In the genomic region with DNA sequence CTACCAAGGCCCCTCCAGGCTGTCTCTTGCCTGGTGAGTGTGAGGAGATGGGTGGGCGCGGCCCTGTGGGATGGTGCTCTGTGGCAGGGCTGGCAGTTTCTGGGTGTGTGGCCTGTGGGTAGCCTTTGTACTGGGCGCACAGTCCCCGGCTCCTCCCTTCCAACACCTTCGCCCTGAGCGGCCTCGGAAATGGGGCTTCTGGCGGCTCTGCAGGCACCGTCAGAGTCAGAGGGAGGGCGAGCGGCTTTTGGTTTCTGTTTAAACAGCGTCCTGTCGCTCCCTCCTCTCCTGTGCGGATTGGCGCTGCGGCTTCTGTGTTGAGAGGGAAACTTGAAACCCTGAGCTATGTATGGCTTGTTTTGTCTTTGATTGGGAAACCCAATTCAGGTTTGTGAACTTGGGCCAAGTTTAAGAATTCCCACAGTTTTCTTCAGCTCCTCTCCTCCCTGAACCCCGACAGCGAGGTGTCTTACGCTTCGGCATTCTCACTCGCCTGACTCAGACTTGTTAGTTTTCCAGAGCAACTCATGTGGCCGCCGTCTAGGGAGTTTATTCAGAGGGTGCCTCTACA, we compare ENCODE assay signal across 8 cellular contexts. TPM values are rescaled to one million over a fixed set of nuclear protein-coding genes. Genes with fewer than 3 reads are reported as not detected.
DNase-seq lines count a peak whose midpoint lies in the region; ATAC-seq, FAIRE-seq and TF ChIP-seq lines count a peak whose summit lies in the region.

No MANE protein-coding gene starts in this region.

- peaks cover 32% of the 10 kb centered on the region for H3K4me1 ChIP-seq in endothelial cell of umbilical vein (ENCODE audit: control insufficient read depth, extremely low read depth, insufficient read depth, low read length)
- no peaks in the 10 kb centered on the region for H3K4me1 ChIP-seq in rectal smooth muscle tissue (ENCODE audit: control insufficient read depth, insufficient read depth, low read length)

- no peaks in the 10 kb centered on the region for H3K9me3 ChIP-seq in endothelial cell of umbilical vein (replicated peaks; ENCODE audit: control insufficient read depth, insufficient read depth, low read length)

- dilution Hi-C loops in endothelial cell of umbilical vein (cut with MboI; ENCODE audit: extremely low pct_ligation_motif_present, low sequenced_read_pairs) = no loop called here

- CTCF ChIA-PET in WTC11 (lab: Charles Lee) (no interaction called here), endothelial cell of umbilical vein (lab: Charles Lee) (interaction anchor here (1.3 to 2.1 kb wide), 3 partner anchors 10 to 66 kb away, joined by 4 to 5 read pairs (median 4); no protein-coding TSS in a partner anchor)

- H3K79me2 ChIP-seq in endothelial cell of umbilical vein (ENCODE audit: control insufficient read depth, insufficient read depth, low read length) = peaks cover 74% of the 10 kb centered on the region

- H3K36me3 ChIP-seq in endothelial cell of umbilical vein (ENCODE audit: control insufficient read depth in 2 of 2, extremely low read depth in 1 of 2, insufficient read depth in 2 of 2, low read length in 2 of 2) (peaks cover 2 to 3% of the 10 kb centered on the region in 2 experiments), rectal smooth muscle tissue (ENCODE audit: control insufficient read depth, insufficient read depth, low read length) (no peaks in the 10 kb centered on the region)

- no peaks in the 10 kb centered on the region for H3K27me3 ChIP-seq in endothelial cell of umbilical vein (ENCODE audit: control insufficient read depth in 2 of 2, insufficient read depth in 2 of 2, low read length in 2 of 2)
- H3K27me3 ChIP-seq in rectal smooth muscle tissue (ENCODE audit: control insufficient read depth, insufficient read depth, low read length) = no peaks in the 10 kb centered on the region

- peak; percentile 10 for DNase-seq in COLO668 (lab: John Stamatoyannopoulos, UW; ENCODE audit: unreplicated experiment)
- no peak for DNase-seq in WTC11 (ENCODE audit: low spot score)
- peak; percentile 16 for DNase-seq in endothelial cell of umbilical vein (ENCODE audit: low read depth, low spot score)
- no peak for DNase-seq in lower leg skin (ENCODE audit: low spot score in 2 of 2)
- no peak for DNase-seq in HPDE6-E6E7 (ENCODE audit: extremely low spot score)
- no peak for DNase-seq in hypothalamus (lab: John Stamatoyannopoulos, UW)
- DNase-seq in NCI-H146 treated with DMSO at 0.1 percent for 48 hours (lab: John Stamatoyannopoulos, UW; ENCODE audit: unreplicated experiment) = no peak

- no peaks in the 10 kb centered on the region for H3K9me1 ChIP-seq in endothelial cell of umbilical vein (replicated peaks; ENCODE audit: control insufficient read depth, extremely low read depth, insufficient read depth, low read length)

- peak overlapping the region; percentile 83; the same call in 1 of the 2 replicates for H3K27ac Mint-ChIP-seq in WTC11

- FAIRE-seq in endothelial cell of umbilical vein (lab: Jason Lieb, UNC) = no peak

- no peak overlapping the region for H2AFZ ChIP-seq in endothelial cell of umbilical vein (ENCODE audit: low read depth, low read length)

- no peak for TF ChIP-seq CTCF in WTC11 (IDR thresholded peaks at IDR 0.05)
- no peak for TF ChIP-seq CTCF in endothelial cell of umbilical vein (IDR thresholded peaks at IDR 0.05; ENCODE audit: extremely low read depth in 1 of 2, insufficient read depth in 1 of 2, low read depth in 1 of 2, low read length in 2 of 2)
- no peak for TF ChIP-seq CTCF in lower leg skin (IDR thresholded peaks at IDR 0.05)

- 75 to 87% methylated on average over 22 to 23 of the region's 23 CpGs for WGBS in lower leg skin, 2 donors

- TF ChIP-seq POLR2A in endothelial cell of umbilical vein (IDR thresholded peaks at IDR 0.05; ENCODE audit: low read depth, low read length) (no peak), lower leg skin (IDR thresholded peaks at IDR 0.05) (no peak)

- no peak overlapping the region for H3K4me2 ChIP-seq in endothelial cell of umbilical vein (ENCODE audit: insufficient read depth, low read length)

- intact Hi-C loops in endothelial cell of umbilical vein (cut with micrococcal nuclease) = loop anchor here (10.0 kb wide), 1 partner anchor 393 kb away; a partner anchor contains a TSS
- intact Hi-C loops in lower leg skin (cut with DNase I; ENCODE audit: low total_unique reads) = no loop called here

- H3K4me3 Mint-ChIP-seq in WTC11 = no peak overlapping the region

- H3K4me3 ChIP-seq in endothelial cell of umbilical vein (replicated peaks in 1 of 3; ENCODE audit: insufficient read depth in 1 of 3, low read depth in 1 of 3, low read length in 3 of 3) (peak overlapping the region in 2 of 3 experiments; percentile 11 to 14), rectal smooth muscle tissue (ENCODE audit: low read length) (peak overlapping the region; percentile 14), lower leg skin (ENCODE audit: low read depth, poor library complexity, severe bottlenecking) (no peak overlapping the region)

- POLR2A ChIA-PET in WTC11 (lab: Charles Lee) = no interaction called here
- POLR2A ChIA-PET in endothelial cell of umbilical vein (lab: Charles Lee) = no interaction called here

- H3K9ac ChIP-seq in endothelial cell of umbilical vein (replicated peaks; ENCODE audit: extremely low read depth, insufficient read depth, low read length) = no peak overlapping the region
- no peak overlapping the region for H3K9ac ChIP-seq in rectal smooth muscle tissue (ENCODE audit: low read length)

- H4K20me1 ChIP-seq in endothelial cell of umbilical vein (replicated peaks; ENCODE audit: control insufficient read depth, extremely low read depth, insufficient read depth, low read length) = no peaks in the 10 kb centered on the region

- peaks cover 22% of the 10 kb centered on the region for H3K36me3 Mint-ChIP-seq in WTC11

- peaks cover 4% of the 10 kb centered on the region for H3K9me3 Mint-ChIP-seq in WTC11

- no TSS peak for BruUV-seq in endothelial cell of umbilical vein (replicated peaks; lab: Mats Ljungman, UMichigan)

- peak; percentile 53 for ATAC-seq in WTC11

- no peaks in the 10 kb centered on the region for H3K27me3 Mint-ChIP-seq in WTC11 (ENCODE audit: low read depth)

- H3K4me1 Mint-ChIP-seq in WTC11 = peaks cover 8% of the 10 kb centered on the region

- no peak overlapping the region for H3K27ac ChIP-seq in endothelial cell of umbilical vein (ENCODE audit: insufficient read depth, low read depth, low read length)
- no peak overlapping the region for H3K27ac ChIP-seq in rectal smooth muscle tissue (ENCODE audit: low read depth, low read length)

TF ChIP-seq in WTC11, 78 proteins besides CTCF, POLR2A, EP300 and RAD21 (continues in another document):
- TF ChIP-seq, protein P1, sequence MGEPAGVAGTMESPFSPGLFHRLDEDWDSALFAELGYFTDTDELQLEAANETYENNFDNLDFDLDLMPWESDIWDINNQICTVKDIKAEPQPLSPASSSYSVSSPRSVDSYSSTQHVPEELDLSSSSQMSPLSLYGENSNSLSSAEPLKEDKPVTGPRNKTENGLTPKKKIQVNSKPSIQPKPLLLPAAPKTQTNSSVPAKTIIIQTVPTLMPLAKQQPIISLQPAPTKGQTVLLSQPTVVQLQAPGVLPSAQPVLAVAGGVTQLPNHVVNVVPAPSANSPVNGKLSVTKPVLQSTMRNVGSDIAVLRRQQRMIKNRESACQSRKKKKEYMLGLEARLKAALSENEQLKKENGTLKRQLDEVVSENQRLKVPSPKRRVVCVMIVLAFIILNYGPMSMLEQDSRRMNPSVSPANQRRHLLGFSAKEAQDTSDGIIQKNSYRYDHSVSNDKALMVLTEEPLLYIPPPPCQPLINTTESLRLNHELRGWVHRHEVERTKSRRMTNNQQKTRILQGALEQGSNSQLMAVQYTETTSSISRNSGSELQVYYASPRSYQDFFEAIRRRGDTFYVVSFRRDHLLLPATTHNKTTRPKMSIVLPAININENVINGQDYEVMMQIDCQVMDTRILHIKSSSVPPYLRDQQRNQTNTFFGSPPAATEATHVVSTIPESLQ (CRISPR knock-in tag; IDR thresholded peaks at IDR 0.05) = no peak
- TF ChIP-seq SOX15 (CRISPR knock-in tag; IDR thresholded peaks at IDR 0.05) (no peak), ELF4 (CRISPR knock-in tag; IDR thresholded peaks at IDR 0.05; ENCODE audit: low read depth) (no peak)

TF ChIP-seq in endothelial cell of umbilical vein, 7 proteins besides CTCF, POLR2A, EP300 and RAD21:
- TF ChIP-seq GATA2 (IDR thresholded peaks at IDR 0.05; ENCODE audit: insufficient read depth, insufficient read length, low read depth, low read length) (no peak), POLR2AphosphoS5 (IDR thresholded peaks at IDR 0.05; ENCODE audit: insufficient read depth, low read depth, low read length) (no peak), FOS (IDR thresholded peaks at IDR 0.05; ENCODE audit: borderline replicate concordance, insufficient read depth, low read length) (no peak)
- TF ChIP-seq, protein P2, sequence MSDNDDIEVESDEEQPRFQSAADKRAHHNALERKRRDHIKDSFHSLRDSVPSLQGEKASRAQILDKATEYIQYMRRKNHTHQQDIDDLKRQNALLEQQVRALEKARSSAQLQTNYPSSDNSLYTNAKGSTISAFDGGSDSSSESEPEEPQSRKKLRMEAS (IDR thresholded peaks at IDR 0.05; ENCODE audit: insufficient read depth, insufficient read length) = no peak

RNA-seq across cellular contexts. Expression of a gene that starts 8.3 kb away (rescaled TPM):
- total RNA-seq in WTC11 (2021) (0.04 to 0.07 TPM in 2 of 3 replicates, not detected in the other), endothelial cell of umbilical vein (0.23 and 0.80 TPM in 2 replicates), lower leg skin (100 to 1,000 TPM; 202 to 426 (median 294) TPM)
- polyA plus RNA-seq in endothelial cell of umbilical vein = 0.15 and 0.22 TPM in 2 replicates
- 0.22 and 0.25 TPM in 2 replicates for polyA plus RNA-seq in endothelial cell of umbilical vein (2011; cell fraction: cytosol; rRNA removed)
- 0.84 and 1.1 TPM in 2 replicates for polyA plus RNA-seq in endothelial cell of umbilical vein (2011; cell fraction: nucleus; rRNA removed)
- polyA plus RNA-seq in endothelial cell of umbilical vein (2012) = 0.10 and 0.19 TPM in 2 replicates
- 0.34 TPM in 2 replicates for polyA minus RNA-seq in endothelial cell of umbilical vein
- polyA minus RNA-seq in endothelial cell of umbilical vein (2011; cell fraction: cytosol; rRNA and poly(A)+ RNA removed) = not detected
- 0.19 TPM in 2 replicates for polyA minus RNA-seq in endothelial cell of umbilical vein (2011; cell fraction: nucleus; rRNA and poly(A)+ RNA removed)

Comparison
In these comparisons a context has a peak if more than half of its experiments do, and no peak if none do; other contexts are left out.
1. DNase-seq: peak in COLO668 (single experiment) and endothelial cell of umbilical vein (single experiment); none in WTC11 (single experiment), lower leg skin (0 of 2), HPDE6-E6E7 (single experiment), hypothalamus (0 of 51) and NCI-H146 treated with DMSO at 0.1 percent for 48 hours (single experiment).
2. RNA of a gene that starts 8.3 kb away (total RNA-seq): 202 to 426 TPM in lower leg skin; 0.23 to 0.80 TPM in endothelial cell of umbilical vein and 0.04 to 0.07 TPM in WTC11; every median in the first group is over 100 times any median in the second.